In the genomic region with DNA sequence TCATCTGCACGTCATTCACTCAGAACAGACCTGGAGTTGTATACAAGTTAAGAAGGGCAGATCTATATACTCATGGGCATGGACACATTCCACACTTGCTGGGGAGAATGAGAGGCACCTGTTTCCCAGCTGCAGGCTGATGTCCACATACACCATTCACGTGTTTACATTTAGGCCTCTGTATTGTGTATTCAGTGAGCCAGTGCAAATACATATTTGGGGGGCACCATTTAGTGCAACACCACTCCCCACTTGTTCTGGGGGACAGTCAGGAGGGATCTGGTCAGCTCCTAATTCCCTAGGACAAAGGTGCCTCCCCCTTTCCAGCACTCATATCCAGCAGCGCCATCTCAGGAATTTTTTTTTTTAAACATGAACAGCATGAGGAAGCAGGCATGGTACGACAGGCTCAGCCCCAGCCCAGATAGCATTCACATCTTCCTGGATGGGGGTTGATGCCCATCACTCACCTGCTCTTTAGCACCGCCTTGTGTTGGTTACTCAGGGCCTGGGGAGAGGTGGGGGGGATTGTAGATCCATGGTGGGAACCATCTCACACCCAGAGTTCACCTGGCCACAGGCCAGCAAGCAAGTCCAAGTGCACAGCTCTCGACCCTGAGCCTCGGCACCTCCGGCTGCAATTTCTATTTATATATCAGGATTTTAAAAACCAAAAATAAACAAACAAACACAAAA, we compare ENCODE assay signal across 22 cellular contexts. TPM values are rescaled to one million over a fixed set of nuclear protein-coding genes. Genes with fewer than 3 reads are reported as not detected.
DNase-seq lines count a peak whose midpoint lies in the region; ATAC-seq and TF ChIP-seq lines count a peak whose summit lies in the region.
"Had no signal": no experiment of that assay in that cellular context is flagged by ENCODE, and none has a peak within 500 bp of the region (broad histone marks: within the 10 kb centered on the region; RNA-seq: fewer than 3 reads in every experiment).

No MANE protein-coding gene starts in this region.

- TF ChIP-seq CTCF in SU-DHL-6 (IDR thresholded peaks at IDR 0.05; ENCODE audit: insufficient read depth, low read length, poor library complexity, severe bottlenecking) = no peak
- no peak for TF ChIP-seq CTCF in spleen (IDR thresholded peaks at IDR 0.05 in 8 of 11, conservative IDR thresholded peaks at IDR 0.05 in 3 of 11)

- no peaks in the 10 kb centered on the region for H3K9me3 ChIP-seq in SU-DHL-6 (ENCODE audit: insufficient read depth, low read length)
- no peaks in the 10 kb centered on the region for H3K9me3 ChIP-seq in spleen
- H3K9me3 ChIP-seq: tibial artery had no signal

- no peak for ATAC-seq in T-cell (replicated peaks in 1 of 4)
- ATAC-seq: activated T-cell treated with anti-CD3 and anti-CD28 coated beads, Interleukin-2, amount 50 U/mL, for 4 hours; left colon; natural killer cell; stimulated activated naive CD8-positive, alpha-beta T cell treated with anti-CD3 and anti-CD28 coated beads, Interleukin-15, amount 100 ng/mL, for 72 hours had no signal

- H3K9me3 Mint-ChIP-seq in T-cell = no peaks in the 10 kb centered on the region
- H3K9me3 Mint-ChIP-seq: activated naive CD4-positive, alpha-beta T cell treated with anti-CD3 and anti-CD28 coated beads for 36 hours; activated T-cell treated with anti-CD3 and anti-CD28 coated beads, Interleukin-2, amount 50 U/mL, for 4 hours; IgD-negative memory B cell; natural killer cell; stimulated activated naive CD8-positive, alpha-beta T cell treated with anti-CD3 and anti-CD28 coated beads, Interleukin-15, amount 100 ng/mL, for 72 hours had no signal

- H2AFZ ChIP-seq in SU-DHL-6 (ENCODE audit: low read depth, low read length, severe bottlenecking) = peak overlapping the region; percentile 13

- H3K4me3 Mint-ChIP-seq in T-cell = no peak overlapping the region
- H3K4me3 Mint-ChIP-seq: activated naive CD4-positive, alpha-beta T cell treated with anti-CD3 and anti-CD28 coated beads for 36 hours; activated T-cell treated with anti-CD3 and anti-CD28 coated beads, Interleukin-2, amount 50 U/mL, for 4 hours; natural killer cell; stimulated activated naive CD8-positive, alpha-beta T cell treated with anti-CD3 and anti-CD28 coated beads, Interleukin-15, amount 100 ng/mL, for 72 hours had no signal

- no peak overlapping the region for H3K4me3 ChIP-seq in SU-DHL-6 (ENCODE audit: insufficient read depth, low read length, poor library complexity, severe bottlenecking)
- H3K4me3 ChIP-seq in spleen = no peak overlapping the region
- H3K4me3 ChIP-seq: tibial artery had no signal

- no peaks in the 10 kb centered on the region for H3K36me3 ChIP-seq in SU-DHL-6 (ENCODE audit: low read length)
- H3K36me3 ChIP-seq in spleen = no peaks in the 10 kb centered on the region
- H3K36me3 ChIP-seq: tibial artery had no signal

- WGBS in spleen, 5 donors = 81 to 86% (median 84%) methylated on average over 8 of the region's 8 CpGs

- POLR2A ChIA-PET in T-cell (lab: Charles Lee) = interaction anchor here in 1 of 2 donors (0.7 kb wide), 1 partner anchor 63 kb away, joined by 6 read pairs; no protein-coding TSS in a partner anchor

- peak overlapping the region in 1 of 2 donors; percentile 52 for H3K27ac Mint-ChIP-seq in T-cell
- H3K27ac Mint-ChIP-seq: activated naive CD4-positive, alpha-beta T cell treated with anti-CD3 and anti-CD28 coated beads for 36 hours; natural killer cell; stimulated activated naive CD8-positive, alpha-beta T cell treated with anti-CD3 and anti-CD28 coated beads, Interleukin-15, amount 100 ng/mL, for 72 hours had no signal

- H3K36me3 Mint-ChIP-seq in T-cell = peaks cover 3% of the 10 kb centered on the region
- H3K36me3 Mint-ChIP-seq: IgD-negative memory B cell, natural killer cell had no signal

- peaks cover 7 to 22% (median 19%) of the 10 kb centered on the region in 6 donors for H3K4me1 ChIP-seq in spleen

- no peaks in the 10 kb centered on the region for H4K20me1 ChIP-seq in SU-DHL-6 (ENCODE audit: low read depth, low read length)

- H3F3A ChIP-seq in SU-DHL-6 (ENCODE audit: insufficient read depth) = peaks cover 9% of the 10 kb centered on the region; the same call in 1 of the 2 replicates

- no peaks in the 10 kb centered on the region for H3K27me3 ChIP-seq in SU-DHL-6 (ENCODE audit: low read length)
- H3K27me3 ChIP-seq in spleen (replicated peaks in 1 of 7) = no peaks in the 10 kb centered on the region
- H3K27me3 ChIP-seq: tibial artery had no signal

- no peak overlapping the region for H3K27ac ChIP-seq in SU-DHL-6 (ENCODE audit: low read depth, low read length)
- no peak overlapping the region for H3K27ac ChIP-seq in spleen
- H3K27ac ChIP-seq: tibial artery had no signal

- H3K27me3 Mint-ChIP-seq in T-cell = no peaks in the 10 kb centered on the region
- H3K27me3 Mint-ChIP-seq: IgD-negative memory B cell; stimulated activated naive CD8-positive, alpha-beta T cell treated with anti-CD3 and anti-CD28 coated beads, Interleukin-15, amount 100 ng/mL, for 72 hours had no signal

- no peaks in the 10 kb centered on the region for H3K9me2 ChIP-seq in SU-DHL-6 (replicated peaks; ENCODE audit: insufficient read depth, low read length)

- TF ChIP-seq POLR2A in spleen (IDR thresholded peaks at IDR 0.05) = no peak

- CTCF ChIA-PET in T-cell (lab: Charles Lee) = no interaction called here

- intact Hi-C loops in spleen (cut with DNase I; ENCODE audit: low total_unique reads) = loop anchor here (10.0 kb wide), 1 partner anchor 55 kb away; a partner anchor contains a TSS

- H3K9ac ChIP-seq in SU-DHL-6 (ENCODE audit: low read length) = no peak overlapping the region

- no peak overlapping the region for H3K4me2 ChIP-seq in SU-DHL-6 (ENCODE audit: low read depth, low read length, poor library complexity, severe bottlenecking)

- peaks cover 18% of the 10 kb centered on the region for H3K79me2 ChIP-seq in SU-DHL-6 (ENCODE audit: insufficient read depth, low read length)

- H3K4me1 Mint-ChIP-seq in T-cell = peaks cover 20 to 38% (median 29%) of the 10 kb centered on the region in 3 donors

- DNase-seq in NCI-H345 (lab: John Stamatoyannopoulos, UW) (peak; percentile 33), NCI-H345 treated with DMSO at 0.1 percent for 48 hours (lab: John Stamatoyannopoulos, UW; ENCODE audit: unreplicated experiment) (no peak), NAMALWA (ENCODE audit: low spot score) (peak; percentile 8), spleen (peak; percentile 56), T-cell (no peak), GM19240 (ENCODE audit: insufficient read length, low spot score) (no peak)
- DNase-seq in activated CD4-positive, alpha-beta T cell treated with anti-CD3 and anti-CD28 coated beads, Interleukin-2, amount 50 U/mL, for 1 hour = no peak
- DNase-seq: activated CD4-positive, alpha-beta T cell treated with anti-CD3 and anti-CD28 coated beads for 1 hour; activated naive CD4-positive, alpha-beta T cell treated with anti-CD3 and anti-CD28 coated beads for 36 hours; activated T-cell treated with anti-CD3 and anti-CD28 coated beads, Interleukin-2, amount 50 U/mL, for 4 hours; AML-193; amniotic stem cell; head of caudate nucleus; left colon; natural killer cell; NCI-H1694; NCI-H226; stimulated activated CD4-positive, alpha-beta T cell treated with anti-CD3 and anti-CD28 coated beads, Interleukin-4, amount 100 ng/mL, for 24 hours; stimulated activated naive CD8-positive, alpha-beta T cell treated with anti-CD3 and anti-CD28 coated beads, Interleukin-15, amount 100 ng/mL, for 72 hours; tibial artery had no signal

RNA-seq across cellular contexts. Expression of a gene that starts 56.9 kb away (rescaled TPM):
- total RNA-seq in spleen = 10 to 100 TPM; 21.0 to 35.6 (median 25.7) TPM
- 1 to 10 TPM; 5.6 to 6.3 (median 6.0) TPM for polyA plus RNA-seq in spleen
- 10 to 100 TPM in 4 of 5 donors, 1 to 10 TPM in 1; 9.8 to 15.4 (median 13.8) TPM for total RNA-seq in T-cell

Comparison
In these comparisons a context has a peak if more than half of its experiments do, and no peak if none do; other contexts are left out.
1. DNase-seq: peak in NCI-H345 (single experiment), NAMALWA (single experiment) and spleen (single experiment); none in NCI-H345 treated with DMSO at 0.1 percent for 48 hours (single experiment), T-cell (0 of 34), GM19240 (single experiment) and activated CD4-positive, alpha-beta T cell treated with anti-CD3 and anti-CD28 coated beads, Interleukin-2, amount 50 U/mL, for 1 hour (single experiment).